Comparison of ENCODE assay signal across 8 cellular contexts in the genomic region with DNA sequence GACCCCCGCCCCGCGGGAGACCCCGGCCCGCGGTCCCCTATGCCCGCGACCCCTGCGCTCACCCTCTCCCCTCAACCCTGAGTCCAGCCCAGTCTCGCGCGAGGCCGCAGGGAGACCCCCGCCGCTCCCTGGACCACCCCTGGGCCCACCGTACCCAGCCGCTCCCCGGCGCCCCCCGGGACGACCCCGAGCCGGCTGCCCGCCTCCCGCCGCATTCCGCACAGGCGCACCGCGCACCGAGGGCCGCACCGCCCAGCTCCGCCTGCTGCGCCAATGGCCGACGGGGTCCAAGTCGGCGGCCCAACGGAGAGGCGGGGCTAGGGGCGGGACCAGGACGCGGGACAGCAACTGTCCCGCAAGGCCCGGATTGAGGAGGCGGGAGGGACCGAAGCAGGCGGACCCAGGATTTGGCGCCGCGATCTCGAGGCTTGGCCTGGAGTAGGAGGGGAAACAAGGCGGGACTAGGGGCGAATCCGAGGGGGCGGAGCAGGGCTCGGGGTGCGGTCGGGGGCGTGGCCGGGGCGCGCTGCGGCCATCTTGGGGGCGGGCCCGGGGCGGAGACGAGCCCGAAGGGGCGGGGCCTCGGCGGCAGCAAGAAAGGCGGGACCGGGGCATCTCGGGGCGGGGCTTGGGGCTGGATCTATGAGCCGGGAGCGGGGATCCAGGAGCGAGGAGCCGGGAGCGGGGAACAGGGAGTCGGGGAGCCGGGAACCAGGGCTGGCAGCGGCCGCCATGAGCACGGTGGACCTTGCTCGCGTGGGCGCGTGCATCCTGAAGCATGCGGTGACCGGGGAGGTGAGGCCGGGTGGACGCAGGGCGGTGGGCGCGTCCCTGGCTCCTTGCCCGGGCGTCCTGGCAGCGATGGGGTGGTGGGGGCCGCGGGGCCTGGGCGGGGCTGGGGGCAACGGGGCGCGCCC. TPM values are rescaled to one million over a fixed set of nuclear protein-coding genes. Genes with fewer than 3 reads are reported as not detected.
DNase-seq lines count a peak whose midpoint lies in the region; ATAC-seq and TF ChIP-seq lines count a peak whose summit lies in the region.

Gene PRXL2B (plus strand): TSS at position 624 of the 917 bp plus-strand sequence. CDS start 109 bp downstream, at position 733.

- H3K27ac Mint-ChIP-seq in CD8-positive, alpha-beta T cell: peak within 1 kb of the TSS; percentile 99
- H3K27ac Mint-ChIP-seq in activated CD8-positive, alpha-beta T cell treated with anti-CD3 and anti-CD28 coated beads, Interleukin-2, amount 10 ng/mL, durations not matched to agents 7 days and 5 days: peak within 1 kb of the TSS; percentile 93

- peak within 1 kb of the TSS; percentile 95 for H3K27ac ChIP-seq in CD8-positive, alpha-beta T cell (ENCODE audit: low read depth, low read length)

- peaks cover 37% of the 10 kb centered on the region for H3K4me1 ChIP-seq in CD8-positive, alpha-beta T cell (ENCODE audit: insufficient read depth, low read length)

- CTCF ChIA-PET in CD8-positive, alpha-beta T cell (lab: Charles Lee): interaction anchor here (0.6 to 3.0 kb wide), 10 partner anchors 22 to 391 kb away, joined by 3 to 28 read pairs (median 6); partner anchors contain the start of genes FAAP20 and TNFRSF14
- CTCF ChIA-PET in activated CD8-positive, alpha-beta T cell treated with anti-CD3 and anti-CD28 coated beads, Interleukin-2, amount 10 ng/mL, durations not matched to agents 7 days and 5 days (lab: Charles Lee): interaction anchor here (1.0 to 5.0 kb wide), 8 partner anchors 9 to 392 kb away, joined by 3 to 42 read pairs (median 8); partner anchors contain the start of genes FAAP20, PANK4 and TNFRSF14

- POLR2A ChIA-PET in CD8-positive, alpha-beta T cell (lab: Charles Lee): interaction anchor here (0.6 to 6.4 kb wide), 21 partner anchors 8 to 391 kb away, joined by 3 to 98 read pairs (median 5); partner anchors contain the start of genes FAAP20, MORN1, PANK4 and PEX10
- POLR2A ChIA-PET in activated CD8-positive, alpha-beta T cell treated with anti-CD3 and anti-CD28 coated beads, Interleukin-2, amount 10 ng/mL, durations not matched to agents 7 days and 5 days (lab: Charles Lee): interaction anchor here (0.9 to 5.1 kb wide), 15 partner anchors 8 to 382 kb away, joined by 3 to 130 read pairs (median 10); partner anchors contain the start of genes MORN1, PANK4, RER1 and TNFRSF14

- H3K4me1 Mint-ChIP-seq in CD8-positive, alpha-beta T cell (ENCODE audit: low read depth): peaks cover 40% of the 10 kb centered on the region
- H3K4me1 Mint-ChIP-seq in activated CD8-positive, alpha-beta T cell treated with anti-CD3 and anti-CD28 coated beads, Interleukin-2, amount 10 ng/mL, durations not matched to agents 7 days and 5 days (ENCODE audit: low read depth): peaks cover 32% of the 10 kb centered on the region

- H3K9me3 Mint-ChIP-seq in CD8-positive, alpha-beta T cell: no peaks in the 10 kb centered on the region
- no peaks in the 10 kb centered on the region for H3K9me3 Mint-ChIP-seq in activated CD8-positive, alpha-beta T cell treated with anti-CD3 and anti-CD28 coated beads, Interleukin-2, amount 10 ng/mL, durations not matched to agents 7 days and 5 days (ENCODE audit: insufficient read depth)

- intact Hi-C loops in CD8-positive, alpha-beta T cell (cut with DNase I, micrococcal nuclease): loop anchor here (1.0 to 10.0 kb wide), 11 partner anchors 30 to 1318 kb away; partner anchors contain the start of genes MORN1 (in 2 of the 2), PANK4 (in 2 of the 2), PEX10 (in 2 of the 2) and RER1 (in 2 of the 2)
- intact Hi-C loops in lower leg skin (cut with DNase I; ENCODE audit: low total_unique reads): no loop called here

- H3K36me3 ChIP-seq in CD8-positive, alpha-beta T cell (ENCODE audit: insufficient read depth, low read length): no peaks in the 10 kb centered on the region

- H3K9me3 ChIP-seq in CD8-positive, alpha-beta T cell (ENCODE audit: low read length): no peaks in the 10 kb centered on the region

- H3K4me3 ChIP-seq in CD8-positive, alpha-beta T cell (ENCODE audit: low read depth, low read length): peak within 1 kb of the TSS; percentile 95
- H3K4me3 ChIP-seq in lower leg skin (ENCODE audit: low read depth, poor library complexity, severe bottlenecking): peak within 1 kb of the TSS; percentile 42

- no peak for TF ChIP-seq CTCF in CD8-positive, alpha-beta T cell (IDR thresholded peaks at IDR 0.05)
- TF ChIP-seq CTCF in lower leg skin (IDR thresholded peaks at IDR 0.05): no peak

- H3K36me3 Mint-ChIP-seq in CD8-positive, alpha-beta T cell: peaks cover 4% of the 10 kb centered on the region
- peaks cover 14% of the 10 kb centered on the region for H3K36me3 Mint-ChIP-seq in activated CD8-positive, alpha-beta T cell treated with anti-CD3 and anti-CD28 coated beads, Interleukin-2, amount 10 ng/mL, durations not matched to agents 7 days and 5 days (ENCODE audit: low read depth)

- peak; percentile 94 to 99 (median 97) for DNase-seq in CD8-positive, alpha-beta T cell
- DNase-seq in HPDE6-E6E7 (ENCODE audit: extremely low spot score) (peak; percentile 98), NK-92 (lab: John Stamatoyannopoulos, UW; ENCODE audit: unreplicated experiment) (peak; percentile 43), ecto neural progenitor cell (ENCODE audit: low spot score) (peak; percentile 100), lower leg skin (ENCODE audit: low spot score in 2 of 2) (peak; percentile 99 to 100)
- DNase-seq in activated CD8-positive, alpha-beta T cell treated with anti-CD3 and anti-CD28 coated beads, Interleukin-2, amount 10 ng/mL, durations not matched to agents 7 days and 5 days: peak; percentile 99
- peak; percentile 90 to 99 for DNase-seq in stimulated activated CD4-positive, alpha-beta T cell treated with anti-CD3 and anti-CD28 coated beads, Interleukin-4, amount 100 ng/mL, for 4 hours

- H3K27me3 ChIP-seq in CD8-positive, alpha-beta T cell (ENCODE audit: insufficient read depth, low read length): no peaks in the 10 kb centered on the region

- no peaks in the 10 kb centered on the region for H3K27me3 Mint-ChIP-seq in CD8-positive, alpha-beta T cell (ENCODE audit: low read depth)
- no peaks in the 10 kb centered on the region for H3K27me3 Mint-ChIP-seq in activated CD8-positive, alpha-beta T cell treated with anti-CD3 and anti-CD28 coated beads, Interleukin-2, amount 10 ng/mL, durations not matched to agents 7 days and 5 days (ENCODE audit: low read depth)

- peak within 1 kb of the TSS; percentile 93 for H3K4me3 Mint-ChIP-seq in CD8-positive, alpha-beta T cell
- H3K4me3 Mint-ChIP-seq in activated CD8-positive, alpha-beta T cell treated with anti-CD3 and anti-CD28 coated beads, Interleukin-2, amount 10 ng/mL, durations not matched to agents 7 days and 5 days: peak within 1 kb of the TSS; percentile 82

- ATAC-seq in CD8-positive, alpha-beta T cell: peak; percentile 69
- peak; percentile 74 for ATAC-seq in GM19463 (IDR thresholded peaks at IDR 0.05; ENCODE audit: unreplicated experiment)
- ATAC-seq in activated CD8-positive, alpha-beta T cell treated with anti-CD3 and anti-CD28 coated beads, Interleukin-2, amount 10 ng/mL, durations not matched to agents 7 days and 5 days: peak; percentile 86

- 0 to 1% methylated on average over 52 to 67 of the region's 107 CpGs for WGBS in lower leg skin, 2 donors

- TF ChIP-seq POLR2A in lower leg skin (IDR thresholded peaks at IDR 0.05): peak in 1 of 2 donors; percentile 70

RNA-seq across cellular contexts. Expression of gene PRXL2B, which starts in this region (rescaled TPM):
- 10 to 100 TPM; 13.5 to 15.9 TPM for total RNA-seq in CD8-positive, alpha-beta T cell
- total RNA-seq in activated CD8-positive, alpha-beta T cell treated with anti-CD3 and anti-CD28 coated beads, Interleukin-2, amount 10 ng/mL, durations not matched to agents 7 days and 5 days: 10 to 100 TPM; 35.6 to 40.6 TPM
- total RNA-seq in lower leg skin: 10 to 100 TPM in 3 of 4 donors, 1 to 10 TPM in 1; 5.6 to 16.4 (median 12.0) TPM

Comparison
In these comparisons a context has a peak if more than half of its experiments do, and no peak if none do; other contexts are left out.
1. Peak in every context shown above with its lines: DNase-seq, ATAC-seq, H3K4me3 ChIP-seq and H3K27ac ChIP-seq.
2. DNase-seq: peak in every context shown above with its lines; median percentile 100 in ecto neural progenitor cell; 100 in lower leg skin; 99 in activated CD8-positive, alpha-beta T cell treated with anti-CD3 and anti-CD28 coated beads, Interleukin-2, amount 10 ng/mL, durations not matched to agents 7 days and 5 days; 98 in HPDE6-E6E7; 97 in CD8-positive, alpha-beta T cell; 94 in stimulated activated CD4-positive, alpha-beta T cell treated with anti-CD3 and anti-CD28 coated beads, Interleukin-4, amount 100 ng/mL, for 4 hours; 43 in NK-92.